19 cellular contexts compared by ENCODE assay signal in the genomic region with DNA sequence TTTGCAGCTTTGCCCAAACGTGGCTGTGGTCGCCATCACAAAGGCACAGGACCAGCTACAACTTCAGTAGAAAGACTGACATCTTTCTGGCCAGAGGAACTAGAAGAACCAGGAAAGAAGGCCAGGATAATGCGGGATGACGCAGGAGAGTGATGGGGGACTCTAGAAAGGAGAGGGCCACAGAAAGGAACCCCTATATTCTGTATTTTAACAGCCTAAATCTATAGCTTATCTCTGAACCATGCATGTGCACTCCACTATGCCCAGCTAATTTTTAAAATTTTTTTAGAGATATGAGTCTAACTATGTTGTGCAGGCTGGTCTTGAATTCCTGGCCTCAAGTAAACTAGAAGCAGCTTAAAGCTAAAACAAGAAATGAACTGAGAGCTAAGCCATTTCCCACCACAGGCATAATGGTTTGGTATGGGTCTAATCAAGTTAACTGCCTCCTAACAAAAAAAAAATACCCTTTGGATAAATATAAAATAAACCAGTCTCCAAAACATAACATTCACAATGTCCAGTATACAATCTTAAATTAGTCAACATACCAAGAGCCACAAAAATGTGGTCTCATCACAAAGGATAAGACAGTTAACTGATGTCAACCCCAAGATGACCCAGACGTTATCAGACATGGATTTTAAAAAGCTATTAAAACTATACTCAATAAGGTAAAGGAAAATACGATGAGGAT. TPM values are rescaled to one million over a fixed set of nuclear protein-coding genes. Genes with fewer than 3 reads are reported as not detected.
A peak's percentile ranks its signal among the peaks of the same experiment; 100 is the strongest.
DNase-seq lines count a peak whose midpoint lies in the region; ATAC-seq, FAIRE-seq and TF ChIP-seq lines count a peak whose summit lies in the region.
"Had no signal": no experiment of that assay in that cellular context is flagged by ENCODE, and none has a peak within 500 bp of the region (broad histone marks: within the 10 kb centered on the region; RNA-seq: fewer than 3 reads in every experiment).

No MANE protein-coding gene starts in this region.

- no peak overlapping the region for H3K9ac ChIP-seq in HepG2 (ENCODE audit: insufficient read depth, low read depth, low read length)
- H3K9ac ChIP-seq: BLaER1 treated with 17β-estradiol and CSF1 and Interleukin-3, amounts not matched to agents 10 nM and 100 nM had no signal

- TF ChIP-seq EP300 in HepG2 (IDR thresholded peaks at IDR 0.05; ENCODE audit: low read depth in 2 of 2, low read length in 2 of 2) (no peak), HepG2 (CRISPR knock-in tag; IDR thresholded peaks at IDR 0.05; ENCODE audit: borderline replicate concordance) (no peak)

- no peaks in the 10 kb centered on the region for H3K27me3 ChIP-seq in HepG2 (ENCODE audit: control insufficient read depth in 1 of 2, insufficient read depth in 2 of 2, low read length in 2 of 2)
- H3K27me3 ChIP-seq in right lobe of liver: no peaks in the 10 kb centered on the region
- H3K27me3 ChIP-seq in osteoblast (ENCODE audit: insufficient read depth, low read length): no peaks in the 10 kb centered on the region
- H3K27me3 ChIP-seq in foreskin keratinocyte: no peaks in the 10 kb centered on the region
- H3K27me3 ChIP-seq: BLaER1 treated with 17β-estradiol and CSF1 and Interleukin-3, amounts not matched to agents 10 nM and 100 nM; SJCRH30 had no signal

- no peak for FAIRE-seq in HepG2 (lab: Jason Lieb, UNC)
- peak; percentile 31 for FAIRE-seq in endometrium (lab: Jason Lieb, UNC)
- FAIRE-seq: GM12892 had no signal

- H3K9me3 ChIP-seq in HepG2 (ENCODE audit: low read length) (no peaks in the 10 kb centered on the region), right lobe of liver (no peaks in the 10 kb centered on the region), osteoblast (ENCODE audit: low read depth, low read length) (no peaks in the 10 kb centered on the region)
- H3K9me3 ChIP-seq: SJCRH30 had no signal

- ATAC-seq in HepG2 (no peak), right lobe of liver (no peak), foreskin keratinocyte (no peak), GM18907 (IDR thresholded peaks at IDR 0.05; ENCODE audit: unreplicated experiment) (no peak)

- no peaks in the 10 kb centered on the region for H3K79me2 ChIP-seq in HepG2 (ENCODE audit: insufficient read depth, low read length)
- peaks cover 10% of the 10 kb centered on the region for H3K79me2 ChIP-seq in osteoblast (ENCODE audit: insufficient read depth, low read length)

- peaks cover 31% of the 10 kb centered on the region for H3K36me3 Mint-ChIP-seq in activated naive CD4-positive, alpha-beta T cell treated with anti-CD3 and anti-CD28 coated beads for 36 hours (ENCODE audit: low read depth)

- in situ Hi-C loops in HepG2 (cut with HindIII; ENCODE audit: extremely low pct_ligation_motif_present, low pct_unique_long_range_greater_than_20kb): no loop called here

- intact Hi-C loops in HepG2 (cut with micrococcal nuclease; ENCODE audit: unreplicated experiment): no loop called here
- intact Hi-C loops in right lobe of liver (cut with DNase I): no loop called here
- intact Hi-C loops in activated naive CD4-positive, alpha-beta T cell treated with anti-CD3 and anti-CD28 coated beads for 36 hours (cut with micrococcal nuclease): no loop called here

- no peaks in the 10 kb centered on the region for H3K9me3 Mint-ChIP-seq in activated naive CD4-positive, alpha-beta T cell treated with anti-CD3 and anti-CD28 coated beads for 36 hours
- H3K9me3 Mint-ChIP-seq: IgD-negative memory B cell had no signal

- no peaks in the 10 kb centered on the region for H4K20me1 ChIP-seq in HepG2 (ENCODE audit: insufficient read depth, low read length)
- H4K20me1 ChIP-seq in osteoblast (ENCODE audit: insufficient read depth, low read length): no peaks in the 10 kb centered on the region

- H3K4me2 ChIP-seq in HepG2 (ENCODE audit: low read depth, low read length) (no peak overlapping the region), osteoblast (ENCODE audit: insufficient read depth, low read length) (no peak overlapping the region)
- H3K4me2 ChIP-seq: BLaER1 treated with 17β-estradiol and CSF1 and Interleukin-3, amounts not matched to agents 10 nM and 100 nM had no signal

- H3K27ac Mint-ChIP-seq in activated naive CD4-positive, alpha-beta T cell treated with anti-CD3 and anti-CD28 coated beads for 36 hours: no peak overlapping the region
- H3K27ac Mint-ChIP-seq: IgD-negative memory B cell had no signal

- H3K36me3 ChIP-seq in HepG2 (replicated peaks in 1 of 2; ENCODE audit: control insufficient read depth in 1 of 2, insufficient read depth in 2 of 2, low read length in 2 of 2) (peaks cover 5 to 53% of the 10 kb centered on the region in 2 experiments), right lobe of liver (peaks cover 0 to 47% (median 11%) of the 10 kb centered on the region in 4 donors), osteoblast (ENCODE audit: insufficient read depth, low read length) (peaks cover 19% of the 10 kb centered on the region)

- no peak overlapping the region for H3K4me3 Mint-ChIP-seq in activated naive CD4-positive, alpha-beta T cell treated with anti-CD3 and anti-CD28 coated beads for 36 hours
- H3K4me3 Mint-ChIP-seq: IgD-negative memory B cell had no signal

- no peak for TF ChIP-seq RAD21 in HepG2 (CRISPR knock-in tag; IDR thresholded peaks at IDR 0.05)

- no peaks in the 10 kb centered on the region for H3K27me3 Mint-ChIP-seq in activated naive CD4-positive, alpha-beta T cell treated with anti-CD3 and anti-CD28 coated beads for 36 hours (ENCODE audit: low read depth)
- H3K27me3 Mint-ChIP-seq: IgD-negative memory B cell had no signal

- DNase-seq in HepG2 (ENCODE audit: low spot score) (no peak), right lobe of liver (no peak), osteoblast (ENCODE audit: insufficient read length, low spot score, missing footprints) (no peak), HUDEP-2 (lab: John Stamatoyannopoulos, UW; ENCODE audit: unreplicated experiment in 76 of 76) (no peak), foreskin keratinocyte (no peak)
- DNase-seq in activated naive CD4-positive, alpha-beta T cell treated with anti-CD3 and anti-CD28 coated beads for 36 hours: no peak
- DNase-seq: DND-41; GF-D8; Kasumi-1; NCI-H1105 treated with DMSO at 0.1 percent for 48 hours; NCI-H1694 treated with DMSO at 0.1 percent for 48 hours; NCI-H345; NK-92 treated with Interleukin-12 subunit alpha and Interleukin-12 subunit beta, amount 100 ng/mL, for 24 hours; SJCRH30 had no signal

- H2AFZ ChIP-seq in HepG2 (ENCODE audit: low read length) (no peak overlapping the region), osteoblast (ENCODE audit: low read length) (no peak overlapping the region)

- H3K27ac ChIP-seq in HepG2 (ENCODE audit: extremely low read length, insufficient read depth, low read length): no peak overlapping the region
- H3K27ac ChIP-seq in right lobe of liver: no peak overlapping the region
- peak overlapping the region; percentile 19 for H3K27ac ChIP-seq in osteoblast (ENCODE audit: low read depth, low read length)
- H3K27ac ChIP-seq in foreskin keratinocyte: no peak overlapping the region
- H3K27ac ChIP-seq: BLaER1 treated with 17β-estradiol and CSF1 and Interleukin-3, amounts not matched to agents 10 nM and 100 nM; SJCRH30 had no signal

- TF ChIP-seq POLR2A in HepG2 (IDR thresholded peaks at IDR 0.05; ENCODE audit: insufficient read depth in 1 of 2, low read depth in 2 of 2, low read length in 2 of 2) (no peak), right lobe of liver (IDR thresholded peaks at IDR 0.05) (no peak)

- H3K4me3 ChIP-seq in HepG2 (replicated peaks in 1 of 3; ENCODE audit: insufficient read depth in 1 of 3, low read depth in 2 of 3, low read length in 3 of 3): no peak overlapping the region
- H3K4me3 ChIP-seq in right lobe of liver: no peak overlapping the region
- H3K4me3 ChIP-seq in osteoblast (ENCODE audit: insufficient read depth, low read length): no peak overlapping the region
- H3K4me3 ChIP-seq: BLaER1 treated with 17β-estradiol and CSF1 and Interleukin-3, amounts not matched to agents 10 nM and 100 nM; SJCRH30 had no signal

- TSS peak; percentile 26 for BruUV-seq in HepG2 (replicated peaks; lab: Mats Ljungman, UMichigan)

- 98% methylated on average over 6 of the region's 6 CpGs for WGBS in HepG2 (ENCODE audit: low lambda C conversion rate)
- WGBS in right lobe of liver (ENCODE audit: insufficient coverage, low coverage, low lambda C conversion rate, missing lambda C conversion rate): 86% methylated on average over 6 of the region's 6 CpGs

- H3K4me1 Mint-ChIP-seq in activated naive CD4-positive, alpha-beta T cell treated with anti-CD3 and anti-CD28 coated beads for 36 hours (ENCODE audit: low read depth): peaks cover 6% of the 10 kb centered on the region

- H3K4me1 ChIP-seq in HepG2 (ENCODE audit: insufficient read depth, low read length) (no peaks in the 10 kb centered on the region), right lobe of liver (no peaks in the 10 kb centered on the region), osteoblast (ENCODE audit: insufficient read depth, low read length) (no peaks in the 10 kb centered on the region), foreskin keratinocyte (no peaks in the 10 kb centered on the region)
- H3K4me1 ChIP-seq: BLaER1 treated with 17β-estradiol and CSF1 and Interleukin-3, amounts not matched to agents 10 nM and 100 nM; SJCRH30 had no signal

- CTCF ChIA-PET in HepG2 (lab: Yijun Ruan, JAX; ENCODE audit: low intra/inter-chr PET ratio, low total read pairs): no interaction called here
- CTCF ChIA-PET in activated naive CD4-positive, alpha-beta T cell treated with anti-CD3 and anti-CD28 coated beads for 36 hours (lab: Charles Lee): interaction anchor here (0.6 to 0.7 kb wide), 2 partner anchors 393 to 486 kb away, joined by 3 to 6 read pairs; no protein-coding TSS in a partner anchor

- TF ChIP-seq CTCF in HepG2 (CRISPR knock-in tag; IDR thresholded peaks at IDR 0.05) (no peak), right lobe of liver (IDR thresholded peaks at IDR 0.05) (no peak), osteoblast (IDR thresholded peaks at IDR 0.05; ENCODE audit: extremely low read depth, low read depth, low read length) (no peak), foreskin keratinocyte (conservative IDR thresholded peaks at IDR 0.05) (no peak)

- POLR2A ChIA-PET in HepG2 (lab: Yijun Ruan, JAX): no interaction called here

RNA-seq across cellular contexts. Expression of a gene that starts 18.0 kb away (rescaled TPM):
- total RNA-seq in HepG2 (2016; rRNA removed; fragmentation: Illumina TruSeq; extraction: Trizol): 24.6 and 40.1 TPM in 2 replicates
- 2.0 TPM in 2 replicates for total RNA-seq in HepG2 (2016; cell fraction: cytosol; rRNA removed; fragmentation: Illumina TruSeq; extraction: Trizol; ENCODE audit: low read depth)
- 24.2 and 39.9 TPM in 2 replicates for total RNA-seq in HepG2 (2016; cell fraction: insoluble cytoplasmic fraction; rRNA removed; fragmentation: Illumina TruSeq; extraction: Trizol)
- 6.6 and 7.1 TPM in 2 replicates for total RNA-seq in HepG2 (2016; cell fraction: membrane; rRNA removed; fragmentation: Illumina TruSeq; extraction: Trizol)
- total RNA-seq in HepG2 (2016; cell fraction: nucleus; rRNA removed; fragmentation: Illumina TruSeq; extraction: Trizol): 42.3 and 44.9 TPM in 2 replicates
- 6.0 and 6.7 TPM in 2 replicates for polyA plus RNA-seq in HepG2 (2011; rRNA removed)
- polyA plus RNA-seq in HepG2 (2011; cell fraction: cytosol; rRNA removed): 2.2 and 3.6 TPM in 2 replicates
- 6.0 and 8.8 TPM in 2 replicates for polyA plus RNA-seq in HepG2 (2011; cell fraction: nucleus; rRNA removed)
- polyA plus RNA-seq in HepG2 (2012): 8.9 and 10.5 TPM in 2 replicates
- 0.32 and 0.50 TPM in 2 replicates for polyA plus RNA-seq in HepG2 (2016; cell fraction: cytosol; fragmentation: Illumina TruSeq; extraction: Trizol; ENCODE audit: low read depth)
- 12.6 and 13.7 TPM in 2 replicates for polyA plus RNA-seq in HepG2 (2016; cell fraction: insoluble cytoplasmic fraction; fragmentation: Illumina TruSeq; extraction: Trizol; ENCODE audit: low read depth)
- polyA plus RNA-seq in HepG2 (2016; cell fraction: membrane; fragmentation: Illumina TruSeq; extraction: Trizol; ENCODE audit: low read depth): 0.92 and 1.5 TPM in 2 replicates
- 31.2 and 35.8 TPM in 2 replicates for polyA plus RNA-seq in HepG2 (2016; cell fraction: nucleus; fragmentation: Illumina TruSeq; extraction: Trizol; ENCODE audit: insufficient read depth, low read depth)
- 16.3 and 25.1 TPM in 2 replicates for polyA minus RNA-seq in HepG2 (2011; rRNA and poly(A)+ RNA removed; ENCODE audit: low replicate concordance)
- 15.9 and 17.7 TPM in 2 replicates for polyA minus RNA-seq in HepG2 (2011; cell fraction: cytosol; rRNA and poly(A)+ RNA removed)
- 59.5 and 66.4 TPM in 2 replicates for polyA minus RNA-seq in HepG2 (2011; cell fraction: nucleus; rRNA and poly(A)+ RNA removed)
- 10 to 100 TPM; 10.7 to 13.9 (median 12.7) TPM for total RNA-seq in right lobe of liver
- 26.5 and 27.5 TPM in 2 replicates for total RNA-seq in osteoblast
- total RNA-seq in foreskin keratinocyte: 22.3 and 24.3 TPM in 2 replicates
- polyA plus RNA-seq in foreskin keratinocyte: 2.5 and 2.6 TPM in 2 replicates
- total RNA-seq in activated naive CD4-positive, alpha-beta T cell treated with anti-CD3 and anti-CD28 coated beads for 36 hours: 10 to 100 TPM; 18.5 to 21.2 TPM

RNA-seq across cellular contexts. Expression of a gene that starts 44.5 kb away (rescaled TPM):
- 20.9 and 28.3 TPM in 2 replicates for total RNA-seq in HepG2 (2016; rRNA removed; fragmentation: Illumina TruSeq; extraction: Trizol)
- total RNA-seq in HepG2 (2016; cell fraction: cytosol; rRNA removed; fragmentation: Illumina TruSeq; extraction: Trizol; ENCODE audit: low read depth): 10.0 and 11.2 TPM in 2 replicates
- 22.0 and 27.5 TPM in 2 replicates for total RNA-seq in HepG2 (2016; cell fraction: insoluble cytoplasmic fraction; rRNA removed; fragmentation: Illumina TruSeq; extraction: Trizol)
- total RNA-seq in HepG2 (2016; cell fraction: membrane; rRNA removed; fragmentation: Illumina TruSeq; extraction: Trizol): 28.3 and 28.6 TPM in 2 replicates
- 9.7 and 10.9 TPM in 2 replicates for total RNA-seq in HepG2 (2016; cell fraction: nucleus; rRNA removed; fragmentation: Illumina TruSeq; extraction: Trizol)
- polyA plus RNA-seq in HepG2 (2011; rRNA removed): 9.3 and 9.9 TPM in 2 replicates
- 4.6 and 6.6 TPM in 2 replicates for polyA plus RNA-seq in HepG2 (2011; cell fraction: cytosol; rRNA removed)
- polyA plus RNA-seq in HepG2 (2011; cell fraction: nucleus; rRNA removed): 2.5 and 3.6 TPM in 2 replicates
- polyA plus RNA-seq in HepG2 (2012): 8.4 and 13.0 TPM in 2 replicates
- 13.0 and 14.8 TPM in 2 replicates for polyA plus RNA-seq in HepG2 (2016; cell fraction: cytosol; fragmentation: Illumina TruSeq; extraction: Trizol; ENCODE audit: low read depth)
- 31.8 and 32.4 TPM in 2 replicates for polyA plus RNA-seq in HepG2 (2016; cell fraction: insoluble cytoplasmic fraction; fragmentation: Illumina TruSeq; extraction: Trizol; ENCODE audit: low read depth)
- 25.4 and 26.8 TPM in 2 replicates for polyA plus RNA-seq in HepG2 (2016; cell fraction: membrane; fragmentation: Illumina TruSeq; extraction: Trizol; ENCODE audit: low read depth)
- polyA plus RNA-seq in HepG2 (2016; cell fraction: nucleus; fragmentation: Illumina TruSeq; extraction: Trizol; ENCODE audit: insufficient read depth, low read depth): 16.3 and 18.5 TPM in 2 replicates
- polyA minus RNA-seq in HepG2 (2011; rRNA and poly(A)+ RNA removed; ENCODE audit: low replicate concordance): 2.7 and 14.4 TPM in 2 replicates
- polyA minus RNA-seq in HepG2 (2011; cell fraction: cytosol; rRNA and poly(A)+ RNA removed): 4.1 and 5.6 TPM in 2 replicates
- polyA minus RNA-seq in HepG2 (2011; cell fraction: nucleus; rRNA and poly(A)+ RNA removed): 3.7 and 5.5 TPM in 2 replicates
- 10 to 100 TPM; 11.6 to 22.0 (median 14.7) TPM for total RNA-seq in right lobe of liver
- total RNA-seq in osteoblast: 35.1 TPM in 2 replicates
- 19.3 and 22.6 TPM in 2 replicates for total RNA-seq in foreskin keratinocyte
- polyA plus RNA-seq in foreskin keratinocyte: 17.7 and 18.3 TPM in 2 replicates
- 10 to 100 TPM; 14.1 to 14.6 TPM for total RNA-seq in activated naive CD4-positive, alpha-beta T cell treated with anti-CD3 and anti-CD28 coated beads for 36 hours

RNA-seq across cellular contexts. Expression of a gene that starts 49.8 kb away (rescaled TPM):
- total RNA-seq in HepG2 (2016; rRNA removed; fragmentation: Illumina TruSeq; extraction: Trizol) (46.9 and 72.4 TPM in 2 replicates), right lobe of liver (10 to 100 TPM; 14.1 to 20.5 (median 17.4) TPM), osteoblast (47.4 TPM in 2 replicates), foreskin keratinocyte (31.8 and 33.0 TPM in 2 replicates)
- total RNA-seq in HepG2 (2016; cell fraction: cytosol; rRNA removed; fragmentation: Illumina TruSeq; extraction: Trizol; ENCODE audit: low read depth): 8.2 and 9.5 TPM in 2 replicates
- total RNA-seq in HepG2 (2016; cell fraction: insoluble cytoplasmic fraction; rRNA removed; fragmentation: Illumina TruSeq; extraction: Trizol): 46.8 and 73.9 TPM in 2 replicates
- total RNA-seq in HepG2 (2016; cell fraction: membrane; rRNA removed; fragmentation: Illumina TruSeq; extraction: Trizol): 25.9 and 27.0 TPM in 2 replicates
- total RNA-seq in HepG2 (2016; cell fraction: nucleus; rRNA removed; fragmentation: Illumina TruSeq; extraction: Trizol): 31.9 and 37.3 TPM in 2 replicates
- polyA plus RNA-seq in HepG2 (2011; rRNA removed) (12.0 and 16.5 TPM in 2 replicates), foreskin keratinocyte (11.6 and 14.3 TPM in 2 replicates)
- polyA plus RNA-seq in HepG2 (2011; cell fraction: cytosol; rRNA removed): 4.6 and 7.2 TPM in 2 replicates
- polyA plus RNA-seq in HepG2 (2011; cell fraction: nucleus; rRNA removed): 10.3 and 11.5 TPM in 2 replicates
- polyA plus RNA-seq in HepG2 (2012): 20.8 and 28.1 TPM in 2 replicates
- 3.3 and 3.5 TPM in 2 replicates for polyA plus RNA-seq in HepG2 (2016; cell fraction: cytosol; fragmentation: Illumina TruSeq; extraction: Trizol; ENCODE audit: low read depth)
- 48.3 and 53.1 TPM in 2 replicates for polyA plus RNA-seq in HepG2 (2016; cell fraction: insoluble cytoplasmic fraction; fragmentation: Illumina TruSeq; extraction: Trizol; ENCODE audit: low read depth)
- polyA plus RNA-seq in HepG2 (2016; cell fraction: membrane; fragmentation: Illumina TruSeq; extraction: Trizol; ENCODE audit: low read depth): 8.0 and 9.3 TPM in 2 replicates
- polyA plus RNA-seq in HepG2 (2016; cell fraction: nucleus; fragmentation: Illumina TruSeq; extraction: Trizol; ENCODE audit: insufficient read depth, low read depth): 41.1 and 44.1 TPM in 2 replicates
- 4.9 and 7.5 TPM in 2 replicates for polyA minus RNA-seq in HepG2 (2011; rRNA and poly(A)+ RNA removed; ENCODE audit: low replicate concordance)
- 10.9 and 11.0 TPM in 2 replicates for polyA minus RNA-seq in HepG2 (2011; cell fraction: cytosol; rRNA and poly(A)+ RNA removed)
- polyA minus RNA-seq in HepG2 (2011; cell fraction: nucleus; rRNA and poly(A)+ RNA removed): 29.6 and 30.9 TPM in 2 replicates
- total RNA-seq in activated naive CD4-positive, alpha-beta T cell treated with anti-CD3 and anti-CD28 coated beads for 36 hours: 10 to 100 TPM; 36.1 to 36.7 TPM
